Comparison of ENCODE assay signal across 1 cellular context in the genomic region with DNA sequence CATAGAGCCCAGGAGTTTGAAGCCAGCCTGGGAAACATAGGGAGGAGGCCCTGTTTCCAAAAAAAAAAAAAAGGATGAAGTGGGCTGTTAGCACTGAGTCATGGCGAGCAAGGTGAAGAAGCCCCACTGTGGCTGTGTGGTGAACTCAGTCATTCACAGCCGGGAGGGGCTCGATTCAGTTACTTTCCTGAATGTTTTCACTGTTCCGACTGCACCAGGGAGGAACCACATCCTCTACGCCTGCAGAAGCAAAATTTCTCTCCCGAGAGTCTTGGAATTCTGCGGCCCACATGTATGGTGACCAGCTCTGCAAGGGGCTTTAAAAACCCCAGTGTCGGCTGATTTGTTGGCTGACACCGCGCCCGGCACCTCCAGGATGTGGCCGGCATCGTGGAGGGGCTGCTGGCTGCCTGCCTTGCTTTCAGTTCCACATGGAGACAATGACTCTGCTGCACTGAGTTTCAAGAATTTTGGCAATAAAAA.
TF ChIP-seq lines count a peak whose summit lies in the region.

No MANE protein-coding gene starts in this region.

TF ChIP-seq in GM12878, 131 proteins besides CTCF, POLR2A, EP300 and RAD21 (continues in another document):
- TF ChIP-seq SIN3A (IDR thresholded peaks at IDR 0.05; ENCODE audit: low read depth, low read length) = no peak
- TF ChIP-seq USF2 (IDR thresholded peaks at IDR 0.05; ENCODE audit: borderline replicate concordance, low read depth, low read length) = no peak
- TF ChIP-seq CBFB (IDR thresholded peaks at IDR 0.05; ENCODE audit: low read depth) = peak; percentile 51; the same call in 1 of the 2 replicates
- 0 out of 2 replicates have a peak, but pooled peaks have one; percentile 11 for TF ChIP-seq TCF3 (IDR thresholded peaks at IDR 0.05; ENCODE audit: borderline replicate concordance, insufficient read depth, low read depth, low read length)
- no peak for TF ChIP-seq EGR1 (IDR thresholded peaks at IDR 0.05; ENCODE audit: borderline replicate concordance in 1 of 2, low read depth in 2 of 2, low read length in 2 of 2)
- TF ChIP-seq IKZF2 (IDR thresholded peaks at IDR 0.05) = peak; percentile 91 to 92
- TF ChIP-seq CHD2 (IDR thresholded peaks at IDR 0.05; ENCODE audit: borderline replicate concordance, low read depth, low read length) = 0 out of 2 replicates have a peak, but pooled peaks have one; percentile 38
- TF ChIP-seq ZNF274 (IDR thresholded peaks at IDR 0.05; ENCODE audit: insufficient read depth, insufficient read length) = no peak
- TF ChIP-seq IKZF1 (conservative IDR thresholded peaks at IDR 0.05) = peak; percentile 91
- TF ChIP-seq, protein P1, sequence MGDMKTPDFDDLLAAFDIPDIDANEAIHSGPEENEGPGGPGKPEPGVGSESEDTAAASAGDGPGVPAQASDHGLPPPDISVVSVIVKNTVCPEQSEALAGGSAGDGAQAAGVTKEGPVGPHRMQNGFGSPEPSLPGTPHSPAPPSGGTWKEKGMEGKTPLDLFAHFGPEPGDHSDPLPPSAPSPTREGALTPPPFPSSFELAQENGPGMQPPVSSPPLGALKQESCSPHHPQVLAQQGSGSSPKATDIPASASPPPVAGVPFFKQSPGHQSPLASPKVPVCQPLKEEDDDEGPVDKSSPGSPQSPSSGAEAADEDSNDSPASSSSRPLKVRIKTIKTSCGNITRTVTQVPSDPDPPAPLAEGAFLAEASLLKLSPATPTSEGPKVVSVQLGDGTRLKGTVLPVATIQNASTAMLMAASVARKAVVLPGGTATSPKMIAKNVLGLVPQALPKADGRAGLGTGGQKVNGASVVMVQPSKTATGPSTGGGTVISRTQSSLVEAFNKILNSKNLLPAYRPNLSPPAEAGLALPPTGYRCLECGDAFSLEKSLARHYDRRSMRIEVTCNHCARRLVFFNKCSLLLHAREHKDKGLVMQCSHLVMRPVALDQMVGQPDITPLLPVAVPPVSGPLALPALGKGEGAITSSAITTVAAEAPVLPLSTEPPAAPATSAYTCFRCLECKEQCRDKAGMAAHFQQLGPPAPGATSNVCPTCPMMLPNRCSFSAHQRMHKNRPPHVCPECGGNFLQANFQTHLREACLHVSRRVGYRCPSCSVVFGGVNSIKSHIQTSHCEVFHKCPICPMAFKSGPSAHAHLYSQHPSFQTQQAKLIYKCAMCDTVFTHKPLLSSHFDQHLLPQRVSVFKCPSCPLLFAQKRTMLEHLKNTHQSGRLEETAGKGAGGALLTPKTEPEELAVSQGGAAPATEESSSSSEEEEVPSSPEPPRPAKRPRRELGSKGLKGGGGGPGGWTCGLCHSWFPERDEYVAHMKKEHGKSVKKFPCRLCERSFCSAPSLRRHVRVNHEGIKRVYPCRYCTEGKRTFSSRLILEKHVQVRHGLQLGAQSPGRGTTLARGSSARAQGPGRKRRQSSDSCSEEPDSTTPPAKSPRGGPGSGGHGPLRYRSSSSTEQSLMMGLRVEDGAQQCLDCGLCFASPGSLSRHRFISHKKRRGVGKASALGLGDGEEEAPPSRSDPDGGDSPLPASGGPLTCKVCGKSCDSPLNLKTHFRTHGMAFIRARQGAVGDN (IDR thresholded peaks at IDR 0.05) = peak; percentile 26; the same call in 1 of the 2 replicates
- TF ChIP-seq POU2F2 (IDR thresholded peaks at IDR 0.05; ENCODE audit: borderline replicate concordance, low read depth, low read length) = peak; percentile 34; the same call in 1 of the 3 replicates
- TF ChIP-seq PRDM15 (CRISPR knock-in tag; IDR thresholded peaks at IDR 0.05) = no peak
- TF ChIP-seq SMC3 (IDR thresholded peaks at IDR 0.05; ENCODE audit: borderline replicate concordance, low read length) = no peak; the same call in 1 of the 2 replicates
- TF ChIP-seq RCOR1 (conservative IDR thresholded peaks at IDR 0.05; ENCODE audit: low read depth, low read length) = no peak
- no peak for TF ChIP-seq CEBPZ (IDR thresholded peaks at IDR 0.05; ENCODE audit: low read depth, low read length)
- no peak for TF ChIP-seq STAT3 (IDR thresholded peaks at IDR 0.05; ENCODE audit: low read depth, low read length)
- no peak for TF ChIP-seq PAX8 (IDR thresholded peaks at IDR 0.05)
- no peak for TF ChIP-seq FOS (IDR thresholded peaks at IDR 0.05; ENCODE audit: borderline replicate concordance, extremely low read depth, insufficient read length)
- peak; percentile 85 for TF ChIP-seq EED (IDR thresholded peaks at IDR 0.05; ENCODE audit: low read depth)
- no peak for TF ChIP-seq ZNF24 (IDR thresholded peaks at IDR 0.05)
- TF ChIP-seq MYC (IDR thresholded peaks at IDR 0.05; ENCODE audit: insufficient read depth, insufficient read length, insufficient replicate concordance, low read length, severe bottlenecking) = no peak
- peak; percentile 61 for TF ChIP-seq IRF4 (IDR thresholded peaks at IDR 0.05; ENCODE audit: low read depth, low read length)
- TF ChIP-seq SRF (IDR thresholded peaks at IDR 0.05; ENCODE audit: low read depth in 2 of 2, low read length in 2 of 2) = no peak
- TF ChIP-seq, protein P2, sequence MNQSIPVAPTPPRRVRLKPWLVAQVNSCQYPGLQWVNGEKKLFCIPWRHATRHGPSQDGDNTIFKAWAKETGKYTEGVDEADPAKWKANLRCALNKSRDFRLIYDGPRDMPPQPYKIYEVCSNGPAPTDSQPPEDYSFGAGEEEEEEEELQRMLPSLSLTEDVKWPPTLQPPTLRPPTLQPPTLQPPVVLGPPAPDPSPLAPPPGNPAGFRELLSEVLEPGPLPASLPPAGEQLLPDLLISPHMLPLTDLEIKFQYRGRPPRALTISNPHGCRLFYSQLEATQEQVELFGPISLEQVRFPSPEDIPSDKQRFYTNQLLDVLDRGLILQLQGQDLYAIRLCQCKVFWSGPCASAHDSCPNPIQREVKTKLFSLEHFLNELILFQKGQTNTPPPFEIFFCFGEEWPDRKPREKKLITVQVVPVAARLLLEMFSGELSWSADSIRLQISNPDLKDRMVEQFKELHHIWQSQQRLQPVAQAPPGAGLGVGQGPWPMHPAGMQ (IDR thresholded peaks at IDR 0.05; ENCODE audit: borderline replicate concordance) = peak; percentile 54; the same call in 1 of the 2 replicates
- TF ChIP-seq, protein P3, sequence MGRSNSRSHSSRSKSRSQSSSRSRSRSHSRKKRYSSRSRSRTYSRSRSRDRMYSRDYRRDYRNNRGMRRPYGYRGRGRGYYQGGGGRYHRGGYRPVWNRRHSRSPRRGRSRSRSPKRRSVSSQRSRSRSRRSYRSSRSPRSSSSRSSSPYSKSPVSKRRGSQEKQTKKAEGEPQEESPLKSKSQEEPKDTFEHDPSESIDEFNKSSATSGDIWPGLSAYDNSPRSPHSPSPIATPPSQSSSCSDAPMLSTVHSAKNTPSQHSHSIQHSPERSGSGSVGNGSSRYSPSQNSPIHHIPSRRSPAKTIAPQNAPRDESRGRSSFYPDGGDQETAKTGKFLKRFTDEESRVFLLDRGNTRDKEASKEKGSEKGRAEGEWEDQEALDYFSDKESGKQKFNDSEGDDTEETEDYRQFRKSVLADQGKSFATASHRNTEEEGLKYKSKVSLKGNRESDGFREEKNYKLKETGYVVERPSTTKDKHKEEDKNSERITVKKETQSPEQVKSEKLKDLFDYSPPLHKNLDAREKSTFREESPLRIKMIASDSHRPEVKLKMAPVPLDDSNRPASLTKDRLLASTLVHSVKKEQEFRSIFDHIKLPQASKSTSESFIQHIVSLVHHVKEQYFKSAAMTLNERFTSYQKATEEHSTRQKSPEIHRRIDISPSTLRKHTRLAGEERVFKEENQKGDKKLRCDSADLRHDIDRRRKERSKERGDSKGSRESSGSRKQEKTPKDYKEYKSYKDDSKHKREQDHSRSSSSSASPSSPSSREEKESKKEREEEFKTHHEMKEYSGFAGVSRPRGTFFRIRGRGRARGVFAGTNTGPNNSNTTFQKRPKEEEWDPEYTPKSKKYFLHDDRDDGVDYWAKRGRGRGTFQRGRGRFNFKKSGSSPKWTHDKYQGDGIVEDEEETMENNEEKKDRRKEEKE (IDR thresholded peaks at IDR 0.05) = no peak
- no peak for TF ChIP-seq BMI1 (IDR thresholded peaks at IDR 0.05; ENCODE audit: borderline replicate concordance)
- TF ChIP-seq, protein P4, sequence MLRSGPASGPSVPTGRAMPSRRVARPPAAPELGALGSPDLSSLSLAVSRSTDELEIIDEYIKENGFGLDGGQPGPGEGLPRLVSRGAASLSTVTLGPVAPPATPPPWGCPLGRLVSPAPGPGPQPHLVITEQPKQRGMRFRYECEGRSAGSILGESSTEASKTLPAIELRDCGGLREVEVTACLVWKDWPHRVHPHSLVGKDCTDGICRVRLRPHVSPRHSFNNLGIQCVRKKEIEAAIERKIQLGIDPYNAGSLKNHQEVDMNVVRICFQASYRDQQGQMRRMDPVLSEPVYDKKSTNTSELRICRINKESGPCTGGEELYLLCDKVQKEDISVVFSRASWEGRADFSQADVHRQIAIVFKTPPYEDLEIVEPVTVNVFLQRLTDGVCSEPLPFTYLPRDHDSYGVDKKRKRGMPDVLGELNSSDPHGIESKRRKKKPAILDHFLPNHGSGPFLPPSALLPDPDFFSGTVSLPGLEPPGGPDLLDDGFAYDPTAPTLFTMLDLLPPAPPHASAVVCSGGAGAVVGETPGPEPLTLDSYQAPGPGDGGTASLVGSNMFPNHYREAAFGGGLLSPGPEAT (IDR thresholded peaks at IDR 0.05; ENCODE audit: low read depth) = peak; percentile 76
- TF ChIP-seq MYB (IDR thresholded peaks at IDR 0.05; ENCODE audit: borderline replicate concordance, low read depth, low read length) = no peak
- TF ChIP-seq ZBTB40 (IDR thresholded peaks at IDR 0.05; ENCODE audit: borderline replicate concordance) = peak; percentile 28; the same call in 1 of the 2 replicates
